In the genomic region with DNA sequence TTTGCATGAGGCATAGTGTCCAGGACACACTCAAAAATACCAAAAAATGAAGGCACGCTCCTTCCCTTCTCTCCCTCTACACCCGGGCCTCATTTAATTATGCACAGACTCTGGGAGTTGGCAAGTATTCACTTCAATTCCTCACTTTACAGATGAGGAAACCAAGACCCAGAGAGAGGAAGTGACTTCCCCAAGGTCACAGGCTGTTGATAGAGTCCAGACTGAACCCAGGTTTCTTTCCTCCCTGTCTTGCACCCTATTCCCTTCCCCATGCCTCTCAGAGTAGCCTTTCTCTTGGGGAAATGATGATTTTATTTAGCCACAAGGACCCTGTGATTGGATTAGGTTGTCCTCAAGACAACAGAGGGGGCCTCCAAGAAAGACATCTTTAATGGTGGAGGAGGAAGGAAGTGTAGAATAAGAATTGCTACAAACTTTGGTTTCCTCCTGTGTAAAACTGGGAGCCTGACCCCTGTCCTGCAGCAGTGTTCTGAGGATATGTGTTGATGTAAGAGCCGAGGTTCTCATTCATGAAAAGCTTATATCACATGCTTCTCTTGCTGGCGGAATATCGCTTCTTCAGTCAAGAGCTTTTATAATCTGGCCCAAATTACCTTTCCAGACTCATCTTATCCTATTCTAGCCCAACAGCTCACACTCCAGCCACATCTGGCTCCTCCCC, we compare ENCODE assay signal across 19 cellular contexts. TPM values are rescaled to one million over a fixed set of nuclear protein-coding genes. Genes with fewer than 3 reads are reported as not detected.
DNase-seq lines count a peak whose midpoint lies in the region; ATAC-seq and TF ChIP-seq lines count a peak whose summit lies in the region.
"Had no signal": no experiment of that assay in that cellular context is flagged by ENCODE, and none has a peak within 500 bp of the region (broad histone marks: within the 10 kb centered on the region; RNA-seq: fewer than 3 reads in every experiment).

No MANE protein-coding gene starts in this region.

- 84% methylated on average over 5 of the region's 5 CpGs for WGBS in right lobe of liver (ENCODE audit: insufficient coverage, low coverage, low lambda C conversion rate, missing lambda C conversion rate)

- TF ChIP-seq POLR2A in right lobe of liver (IDR thresholded peaks at IDR 0.05) = no peak

- H3K4me1 ChIP-seq in right atrium auricular region = peaks cover 0 to 8% of the 10 kb centered on the region in 2 donors
- H3K4me1 ChIP-seq in right lobe of liver = peaks cover 0 to 9% (median 0%) of the 10 kb centered on the region in 4 donors
- no peaks in the 10 kb centered on the region for H3K4me1 ChIP-seq in osteoblast (ENCODE audit: insufficient read depth, low read length)

- H4K20me1 ChIP-seq in osteoblast (ENCODE audit: insufficient read depth, low read length) = no peaks in the 10 kb centered on the region

- H3K9me3 ChIP-seq in right atrium auricular region = no peaks in the 10 kb centered on the region
- no peaks in the 10 kb centered on the region for H3K9me3 ChIP-seq in right lobe of liver
- no peaks in the 10 kb centered on the region for H3K9me3 ChIP-seq in osteoblast (ENCODE audit: low read depth, low read length)

- H3K27ac ChIP-seq in right atrium auricular region (no peak overlapping the region), right lobe of liver (peak overlapping the region in 2 of 3 donors; percentile 18 to 40), osteoblast (ENCODE audit: low read depth, low read length) (no peak overlapping the region)

- H3K4me3 ChIP-seq in right atrium auricular region (no peak overlapping the region), right lobe of liver (no peak overlapping the region), osteoblast (ENCODE audit: insufficient read depth, low read length) (no peak overlapping the region)

- TF ChIP-seq CTCF in right atrium auricular region (IDR thresholded peaks at IDR 0.05) (no peak), right lobe of liver (IDR thresholded peaks at IDR 0.05) (no peak), osteoblast (IDR thresholded peaks at IDR 0.05; ENCODE audit: extremely low read depth, low read depth, low read length) (no peak)

- H3K27me3 ChIP-seq in right atrium auricular region (no peaks in the 10 kb centered on the region), right lobe of liver (no peaks in the 10 kb centered on the region), osteoblast (ENCODE audit: insufficient read depth, low read length) (no peaks in the 10 kb centered on the region)

- no peaks in the 10 kb centered on the region for H3K36me3 ChIP-seq in right atrium auricular region
- no peaks in the 10 kb centered on the region for H3K36me3 ChIP-seq in right lobe of liver
- no peaks in the 10 kb centered on the region for H3K36me3 ChIP-seq in osteoblast (ENCODE audit: insufficient read depth, low read length)

- no peak overlapping the region for H2AFZ ChIP-seq in osteoblast (ENCODE audit: low read length)

- intact Hi-C loops in Right ventricle myocardium superior (cut with DNase I) (no loop called here), right lobe of liver (cut with DNase I) (no loop called here)

- DNase-seq in Right ventricle myocardium superior (no peak), right atrium auricular region (ENCODE audit: low spot score) (no peak), right lobe of liver (no peak), putamen (ENCODE audit: low spot score) (no peak), osteoblast (ENCODE audit: insufficient read length, low spot score, missing footprints) (no peak), NCI-H146 treated with DMSO at 0.1 percent for 48 hours (lab: John Stamatoyannopoulos, UW; ENCODE audit: unreplicated experiment) (no peak)
- no peak for DNase-seq in activated CD8-positive, alpha-beta memory T cell treated with anti-CD3 and anti-CD28 coated beads for 24 hours
- DNase-seq: activated CD4-positive, alpha-beta memory T cell treated with anti-CD3 and anti-CD28 coated beads for 36 hours; activated naive CD8-positive, alpha-beta T cell treated with anti-CD3 and anti-CD28 coated beads, Interleukin-2, amount 10 ng/mL, durations not matched to agents 7 days and 5 days; activated T-cell treated with anti-CD3 and anti-CD28 coated beads, Interleukin-2, amount 50 U/mL, for 72 hours; CD8-positive, alpha-beta T cell; DMS79; NCI-H526; stimulated activated CD4-positive, alpha-beta T cell treated with anti-CD3 and anti-CD28 coated beads, Interleukin-12 subunit alpha, Interleukin-12 subunit beta, amount 100 ng/mL, for 4 hours; SW 1271 had no signal

- peak; percentile 36 for ATAC-seq in Right ventricle myocardium superior (ENCODE audit: poor library complexity)
- peak in 3 of 4 donors; percentile 34 to 54 (median 42) for ATAC-seq in right lobe of liver
- ATAC-seq: activated T-cell treated with anti-CD3 and anti-CD28 coated beads, Interleukin-2, amount 50 U/mL, for 72 hours; CD8-positive, alpha-beta T cell; esophagus mucosa; Panc1; stimulated activated effector memory CD8-positive, alpha-beta T cell treated with anti-CD3 and anti-CD28 coated beads, Interleukin-12 subunit alpha, Interleukin-12 subunit beta, amount 100 ng/mL, for 72 hours had no signal

- H3K79me2 ChIP-seq in osteoblast (ENCODE audit: insufficient read depth, low read length) = no peaks in the 10 kb centered on the region

- H3K4me2 ChIP-seq in osteoblast (ENCODE audit: insufficient read depth, low read length) = no peak overlapping the region

TF ChIP-seq in PFSK-1, 5 proteins besides CTCF, POLR2A, EP300 and RAD21:
- TF ChIP-seq TAF1 (IDR thresholded peaks at IDR 0.05; ENCODE audit: borderline replicate concordance, insufficient read depth, low read length) = peak; percentile 27; the same call in 1 of the 2 replicates
- no peak for TF ChIP-seq SIN3A (IDR thresholded peaks at IDR 0.05; ENCODE audit: borderline replicate concordance, insufficient read depth, low read length)
- TF ChIP-seq POLR2AphosphoS5 (IDR thresholded peaks at IDR 0.05; ENCODE audit: low read depth, low read length) = no peak

RNA-seq across cellular contexts. Expression of gene SIAH1, which starts 48.8 kb away (rescaled TPM):
- 11.4 TPM for total RNA-seq in Right ventricle myocardium superior
- 10 to 100 TPM; 12.3 to 18.0 TPM for total RNA-seq in right atrium auricular region
- polyA plus RNA-seq in PFSK-1 (2012; ENCODE audit: insufficient read length, low read depth) = 13.5 TPM
- 10 to 100 TPM in 5 of 6 experiments, 1 to 10 TPM in 1; 8.1 to 14.0 (median 11.5) TPM for total RNA-seq in right lobe of liver
- 41.8 and 43.1 TPM in 2 replicates for total RNA-seq in osteoblast

Comparison
In these comparisons a context has a peak if more than half of its experiments do, and no peak if none do; other contexts are left out.
1. H3K27ac ChIP-seq: peak in right lobe of liver (2 of 3); none in right atrium auricular region (0 of 2) and osteoblast (single experiment).